ENCODE assay signal across 8 cellular contexts in genomic region chr17:62705116-62705515, GRCh38.
DNase-seq lines count a peak whose midpoint lies in the region; ATAC-seq and TF ChIP-seq lines count a peak whose summit lies in the region.

No MANE protein-coding gene starts in this region.

- peak overlapping the region in 9 of 10 donors; percentile 4 to 73 (median 67) for H3K4me3 ChIP-seq in heart right ventricle

- peak overlapping the region; percentile 71 to 95 (median 86) for H3K27ac ChIP-seq in heart right ventricle

- WGBS in heart right ventricle, 2 donors: 32 to 45% methylated on average over 7 of the region's 7 CpGs

- peak overlapping the region; percentile 70 for H3K4me3 Mint-ChIP-seq in activated T-helper 17 cell treated with anti-CD3 and anti-CD28 coated beads, Interleukin-2, amount 50 U/mL, for 72 hours

- H3K36me3 ChIP-seq in ES-I3 (ENCODE audit: insufficient read depth, low read length) (no peaks in the 10 kb centered on the region), heart right ventricle (no peaks in the 10 kb centered on the region)

- no peak overlapping the region for H3K27ac Mint-ChIP-seq in activated T-helper 17 cell treated with anti-CD3 and anti-CD28 coated beads, Interleukin-2, amount 50 U/mL, for 72 hours

- no peak for ATAC-seq in activated T-helper 17 cell treated with anti-CD3 and anti-CD28 coated beads, Interleukin-2, amount 50 U/mL, for 72 hours (replicated peaks)
- ATAC-seq in heart right ventricle (peak in 5 of 8 donors; percentile 32 to 66 (median 51)), GM19324 (IDR thresholded peaks at IDR 0.05; ENCODE audit: low FRiP score, unreplicated experiment) (no peak), HG02981 (IDR thresholded peaks at IDR 0.05; ENCODE audit: unreplicated experiment) (no peak), HG02885 (IDR thresholded peaks at IDR 0.05; ENCODE audit: poor library complexity, unreplicated experiment) (no peak)

- H3K9ac ChIP-seq in ES-I3 (ENCODE audit: low read depth, low read length): peak overlapping the region; percentile 78

- intact Hi-C loops in heart right ventricle (cut with DNase I): loop anchor here in 9 of 10 donors (1.0 to 10.0 kb wide), 6 partner anchors 263 to 710 kb away; no protein-coding TSS in a partner anchor

- peaks cover 0 to 25% (median 0%) of the 10 kb centered on the region in 7 donors for H3K27me3 ChIP-seq in heart right ventricle

- peaks cover 4% of the 10 kb centered on the region for H3K27me3 Mint-ChIP-seq in activated T-helper 17 cell treated with anti-CD3 and anti-CD28 coated beads, Interleukin-2, amount 50 U/mL, for 72 hours

- peak in 1 of 2 donors; percentile 52 for DNase-seq in heart right ventricle
- DNase-seq in pons (ENCODE audit: low spot score): peak; percentile 68
- DNase-seq in activated CD8-positive, alpha-beta memory T cell treated with anti-CD3 and anti-CD28 coated beads for 24 hours: no peak

- no peaks in the 10 kb centered on the region for H3K9me3 Mint-ChIP-seq in activated T-helper 17 cell treated with anti-CD3 and anti-CD28 coated beads, Interleukin-2, amount 50 U/mL, for 72 hours

- no peak for TF ChIP-seq CTCF in heart right ventricle (IDR thresholded peaks at IDR 0.05)

- peaks cover 5% of the 10 kb centered on the region for H3K4me1 Mint-ChIP-seq in activated T-helper 17 cell treated with anti-CD3 and anti-CD28 coated beads, Interleukin-2, amount 50 U/mL, for 72 hours

- H3K4me1 ChIP-seq in ES-I3 (ENCODE audit: insufficient read depth, low read length) (peaks cover 12% of the 10 kb centered on the region), heart right ventricle (peaks cover 8 to 45% (median 26%) of the 10 kb centered on the region in 9 donors)

- peaks cover 10% of the 10 kb centered on the region; the same call in 1 of the 2 replicates for H3K9me3 ChIP-seq in ES-I3 (ENCODE audit: control insufficient read depth, insufficient read depth, low read length)
- H3K9me3 ChIP-seq in heart right ventricle: peaks cover 0 to 9% (median 0%) of the 10 kb centered on the region in 11 donors

- H3K36me3 Mint-ChIP-seq in activated T-helper 17 cell treated with anti-CD3 and anti-CD28 coated beads, Interleukin-2, amount 50 U/mL, for 72 hours (ENCODE audit: low read depth): no peaks in the 10 kb centered on the region

Comparison
In these comparisons a context has a peak if more than half of its experiments do, and no peak if none do; other contexts are left out.
1. ATAC-seq: peak in heart right ventricle (5 of 8); none in activated T-helper 17 cell treated with anti-CD3 and anti-CD28 coated beads, Interleukin-2, amount 50 U/mL, for 72 hours (single experiment), GM19324 (single experiment), HG02981 (single experiment) and HG02885 (single experiment).